ENCODE assay signal across 27 cellular contexts in genomic region chr18:21714472-21714871, GRCh38.
"Had no signal": no experiment of that assay in that cellular context is flagged by ENCODE, and none has a peak within 500 bp of the region (broad histone marks: within the 10 kb centered on the region; RNA-seq: fewer than 3 reads in every experiment).

No MANE protein-coding gene starts in this region.

- H3K27ac ChIP-seq: colonic mucosa, dorsolateral prefrontal cortex, hepatocyte, lower lobe of right lung, sigmoid colon, thoracic aorta, upper lobe of left lung had no signal

- H3K4me3 ChIP-seq: colonic mucosa, dorsolateral prefrontal cortex, hepatocyte, lower lobe of right lung, mucosa of descending colon, sigmoid colon, smooth muscle cell, thoracic aorta, upper lobe of left lung had no signal

- H3K9me3 ChIP-seq: colonic mucosa, mucosa of descending colon, sigmoid colon, thoracic aorta, upper lobe of left lung had no signal

- DNase-seq: activated B cell treated with CpG ODN at 0.5 μM for 24 hours; activated CD4-positive, alpha-beta T cell treated with anti-CD3 and anti-CD28 coated beads for 36 hours; activated CD4-positive, alpha-beta T cell treated with anti-CD3 and anti-CD28 coated beads, Interleukin-2, amount 50 U/mL, for 4 hours; activated effector memory CD4-positive, alpha-beta T cell treated with anti-CD3 and anti-CD28 coated beads, Interleukin-2, amount 50 U/mL, for 16 hours; activated naive CD4-positive, alpha-beta T cell treated with anti-CD3 and anti-CD28 coated beads, Interleukin-2, amount 10 ng/mL, durations not matched to agents 7 days and 5 days; activated T-cell treated with anti-CD3 and anti-CD28 coated beads, Interleukin-2, amount 50 U/mL, for 48 hours; amygdala; colonic mucosa; dorsolateral prefrontal cortex; effector memory CD8-positive, alpha-beta T cell; glutamatergic neuron; immature natural killer cell; lower lobe of right lung; mesendoderm; mucosa of descending colon; retina; sigmoid colon; stimulated activated CD4-positive, alpha-beta T cell treated with anti-CD3 and anti-CD28 coated beads, Interleukin-2, amount 100 ng/mL, for 48 hours; stimulated activated CD8-positive, alpha-beta memory T cell treated with anti-CD3 and anti-CD28 coated beads, Interleukin-4, amount 100 ng/mL, for 48 hours; stimulated activated naive CD4-positive, alpha-beta T cell; upper lobe of left lung had no signal

- H3K4me1 ChIP-seq: colonic mucosa, lower lobe of right lung, sigmoid colon, upper lobe of left lung had no signal

- ATAC-seq: activated CD4-positive, alpha-beta T cell treated with anti-CD3 and anti-CD28 coated beads for 36 hours; effector memory CD8-positive, alpha-beta T cell; esophagus mucosa; left lobe of liver; lower lobe of right lung; mucosa of descending colon had no signal

- H3K79me2 ChIP-seq: hepatocyte had no signal

- H3K36me3 ChIP-seq: colonic mucosa, lower lobe of right lung, sigmoid colon, thoracic aorta, upper lobe of left lung had no signal

- H3K4me2 ChIP-seq: hepatocyte, smooth muscle cell had no signal

- H3K36me3 Mint-ChIP-seq: activated naive CD4-positive, alpha-beta T cell treated with anti-CD3 and anti-CD28 coated beads, Interleukin-2, amount 10 ng/mL, durations not matched to agents 7 days and 5 days; immature natural killer cell had no signal

- H3K9me3 Mint-ChIP-seq: effector memory CD8-positive, alpha-beta T cell had no signal

- H3K27me3 ChIP-seq: colonic mucosa, dorsolateral prefrontal cortex, hepatocyte, sigmoid colon, upper lobe of left lung had no signal

- H2AFZ ChIP-seq: hepatocyte had no signal

- H3K27ac Mint-ChIP-seq: activated B cell treated with CpG ODN at 0.5 μM for 24 hours; activated CD4-positive, alpha-beta T cell treated with anti-CD3 and anti-CD28 coated beads for 36 hours; activated naive CD4-positive, alpha-beta T cell treated with anti-CD3 and anti-CD28 coated beads, Interleukin-2, amount 10 ng/mL, durations not matched to agents 7 days and 5 days; effector memory CD8-positive, alpha-beta T cell; immature natural killer cell had no signal

- H3K4me1 Mint-ChIP-seq: activated B cell treated with CpG ODN at 0.5 μM for 24 hours, immature natural killer cell, neural crest cell had no signal

- H3K4me3 Mint-ChIP-seq: activated B cell treated with CpG ODN at 0.5 μM for 24 hours; activated CD4-positive, alpha-beta T cell treated with anti-CD3 and anti-CD28 coated beads for 36 hours; activated naive CD4-positive, alpha-beta T cell treated with anti-CD3 and anti-CD28 coated beads, Interleukin-2, amount 10 ng/mL, durations not matched to agents 7 days and 5 days; effector memory CD8-positive, alpha-beta T cell; immature natural killer cell; neural crest cell had no signal
